Comparison of ENCODE assay signal across 22 cellular contexts in genomic region chr7:101686030-101686429, GRCh38. TPM values are rescaled to one million over a fixed set of nuclear protein-coding genes. Genes with fewer than 3 reads are reported as not detected.
DNase-seq lines count a peak whose midpoint lies in the region; ATAC-seq, FAIRE-seq and TF ChIP-seq lines count a peak whose summit lies in the region.
"Had no signal": no experiment of that assay in that cellular context is flagged by ENCODE, and none has a peak within 500 bp of the region (broad histone marks: within the 10 kb centered on the region; RNA-seq: fewer than 3 reads in every experiment).

No MANE protein-coding gene starts in this region.

- peaks cover 12% of the 10 kb centered on the region for H3K4me1 ChIP-seq in DND-41 (ENCODE audit: insufficient read depth, low read length)
- H3K4me1 ChIP-seq in neural progenitor cell = peaks cover 4% of the 10 kb centered on the region
- H3K4me1 ChIP-seq: BE2C had no signal

- H3K79me2 ChIP-seq in DND-41 (ENCODE audit: insufficient read depth, low read length) (no peaks in the 10 kb centered on the region), neural progenitor cell (ENCODE audit: low read depth) (no peaks in the 10 kb centered on the region)

- H3K4me1 Mint-ChIP-seq in neural progenitor cell = peaks cover 16% of the 10 kb centered on the region

- H3K4me3 ChIP-seq in DND-41 (ENCODE audit: low read depth in 1 of 2, low read length in 2 of 2) (no peak overlapping the region), epithelial cell of esophagus (ENCODE audit: low read length) (no peak overlapping the region), neural progenitor cell (no peak overlapping the region)
- H3K4me3 ChIP-seq: A549, GM23338 had no signal

- peak; percentile 56 for ATAC-seq in DND-41 (ENCODE audit: insufficient read depth, low read depth)
- no peak for ATAC-seq in GM21576 (IDR thresholded peaks at IDR 0.05; ENCODE audit: unreplicated experiment)
- ATAC-seq in GM18520 (IDR thresholded peaks at IDR 0.05; ENCODE audit: unreplicated experiment) = no peak
- ATAC-seq: A549, GM23338, HCT116, SK-N-SH treated with all-trans-retinoic acid at 6 μM for 48 hours had no signal

- H3K4me3 Mint-ChIP-seq in neural progenitor cell = no peak overlapping the region
- H3K4me3 Mint-ChIP-seq: GM23338 had no signal

- H3K4me2 ChIP-seq in DND-41 (ENCODE audit: insufficient read depth, low read length) = no peak overlapping the region
- H3K4me2 ChIP-seq in neural progenitor cell = no peak overlapping the region
- H3K4me2 ChIP-seq: A549, GM23338 had no signal

- peaks cover 16% of the 10 kb centered on the region for H3K27me3 Mint-ChIP-seq in neural progenitor cell (ENCODE audit: insufficient read depth, low read depth)

- H3K36me3 ChIP-seq in DND-41 (ENCODE audit: insufficient read depth, low read length) = no peaks in the 10 kb centered on the region
- no peaks in the 10 kb centered on the region for H3K36me3 ChIP-seq in neural progenitor cell
- H3K36me3 ChIP-seq: BE2C had no signal

- H2AFZ ChIP-seq in DND-41 (ENCODE audit: low read depth, low read length) (no peak overlapping the region), neural progenitor cell (replicated peaks) (no peak overlapping the region)
- H2AFZ ChIP-seq: GM23338 had no signal

- H3K27ac ChIP-seq in DND-41 (ENCODE audit: low read length) (no peak overlapping the region), neural progenitor cell (no peak overlapping the region)
- H3K27ac ChIP-seq: A549 had no signal

- H3K27ac Mint-ChIP-seq in neural progenitor cell = no peak overlapping the region
- H3K27ac Mint-ChIP-seq: GM23338 had no signal

- FAIRE-seq in RCC 7860 (lab: Jason Lieb, UNC) = no peak
- FAIRE-seq: A549, D721Med, GM12891 had no signal

- H4K20me1 ChIP-seq in DND-41 (ENCODE audit: insufficient read depth, low read length) (no peaks in the 10 kb centered on the region; the same call in 1 of the 2 replicates), neural progenitor cell (ENCODE audit: low read depth) (no peaks in the 10 kb centered on the region)

- no peak for TF ChIP-seq CTCF in DND-41 (IDR thresholded peaks at IDR 0.05; ENCODE audit: borderline replicate concordance, extremely low read depth, low read length, poor library complexity, severe bottlenecking)
- no peak for TF ChIP-seq CTCF in epithelial cell of esophagus (IDR thresholded peaks at IDR 0.05; ENCODE audit: insufficient read depth, low read depth, low read length, missing control alignments)
- no peak for TF ChIP-seq CTCF in neural progenitor cell (IDR thresholded peaks at IDR 0.05)

- H3K9me3 Mint-ChIP-seq in neural progenitor cell = peaks cover 3% of the 10 kb centered on the region
- H3K9me3 Mint-ChIP-seq: GM23338 had no signal

- H3K9ac ChIP-seq in DND-41 (ENCODE audit: low read depth, low read length) (no peak overlapping the region), neural progenitor cell (no peak overlapping the region)

- H3K27me3 ChIP-seq in DND-41 (ENCODE audit: insufficient read depth, low read length, poor library complexity) = no peaks in the 10 kb centered on the region
- peaks cover 9% of the 10 kb centered on the region for H3K27me3 ChIP-seq in neural progenitor cell
- H3K27me3 ChIP-seq: BE2C had no signal

- no peaks in the 10 kb centered on the region for H3K9me3 ChIP-seq in DND-41 (ENCODE audit: insufficient read depth, low read length, severe bottlenecking)
- H3K9me3 ChIP-seq in neural progenitor cell (ENCODE audit: low read depth) = no peaks in the 10 kb centered on the region
- H3K9me3 ChIP-seq: A549, BE2C had no signal

- DNase-seq in DND-41 (peak; percentile 49), HK-2 (ENCODE audit: unreplicated experiment) (peak; percentile 46), RCC 7860 (ENCODE audit: low spot score) (peak; percentile 47), epithelial cell of esophagus (ENCODE audit: low read depth) (peak; percentile 18), neural progenitor cell (ENCODE audit: low spot score) (no peak)
- DNase-seq: BE2C, DMS53, NCI-H1105, NCI-H2081 treated with DMSO at 0.1 percent for 48 hours, NCI-H2171 treated with DMSO at 0.1 percent for 48 hours, NCI-H524 treated with DMSO at 0.1 percent for 48 hours, SHP77 had no signal

- no peaks in the 10 kb centered on the region for H3K36me3 Mint-ChIP-seq in neural progenitor cell

- H3F3A ChIP-seq in neural progenitor cell (ENCODE audit: low read depth) = peaks cover 8% of the 10 kb centered on the region

RNA-seq across cellular contexts. Expression of gene MYL10, which starts 56.9 kb away (rescaled TPM):
- total RNA-seq in neural progenitor cell (ENCODE audit: low replicate concordance) = not detected in 2 replicates
- total RNA-seq: GM23338; OCI-LY7; T-helper 2 cell treated with Interferon-gamma antibody and Interleukin-4, amounts not matched to agents 100 ng/mL and 5 ng/mL, for 36 hours had no signal
